19 cellular contexts compared by ENCODE assay signal in the genomic region with DNA sequence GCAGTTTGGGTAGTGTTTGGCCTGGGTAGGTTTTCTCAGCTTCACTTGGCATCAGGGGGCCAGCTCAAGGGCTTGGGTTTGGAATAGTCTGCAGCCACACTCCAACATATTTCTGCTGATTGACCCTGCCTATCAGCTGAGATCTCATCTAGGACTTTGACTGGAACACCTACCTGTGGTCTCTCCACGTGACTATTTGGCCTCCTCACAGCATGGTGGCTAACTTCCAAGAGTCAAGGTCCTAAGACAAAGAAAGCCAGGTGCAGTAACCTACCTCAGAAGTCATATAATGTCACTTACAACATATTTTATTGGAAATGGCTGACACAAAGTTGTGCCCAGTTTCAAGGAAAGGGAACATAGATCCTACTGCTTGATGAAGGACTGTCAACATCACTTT.
"Had no signal": no experiment of that assay in that cellular context is flagged by ENCODE, and none has a peak within 500 bp of the region (broad histone marks: within the 10 kb centered on the region; RNA-seq: fewer than 3 reads in every experiment).

No MANE protein-coding gene starts in this region.

- DNase-seq: dermis blood vessel endothelial cell; dorsolateral prefrontal cortex; effector CD4-positive, alpha-beta T cell; effector memory CD4-positive, alpha-beta T cell; foreskin keratinocyte; heart left ventricle; hypothalamus; immature natural killer cell; islet precursor cell; kidney; kidney glomerular epithelial cell; left lung; left ventricle myocardium superior; lower lobe of right lung; mesenchymal stem cell had no signal

- H3K27ac ChIP-seq: coronary artery, dorsolateral prefrontal cortex, esophagus muscularis mucosa, foreskin keratinocyte, gastroesophageal sphincter, heart left ventricle, hepatocyte, left lung, lower lobe of right lung had no signal

- H3K27me3 ChIP-seq: dorsolateral prefrontal cortex, esophagus muscularis mucosa, foreskin keratinocyte, gastroesophageal sphincter, heart left ventricle, hepatocyte, left lung had no signal

- ATAC-seq: foreskin keratinocyte, gastroesophageal sphincter, heart left ventricle, left lung, left ventricle myocardium superior, lower lobe of right lung had no signal

- H3K4me1 ChIP-seq: esophagus muscularis mucosa, foreskin keratinocyte, gastroesophageal sphincter, heart left ventricle, left lung, lower lobe of right lung had no signal

- H3K9me3 ChIP-seq: esophagus muscularis mucosa, gastroesophageal sphincter, heart left ventricle, left lung, lower lobe of right lung had no signal

- H3K4me3 ChIP-seq: coronary artery, dorsolateral prefrontal cortex, esophagus muscularis mucosa, gastroesophageal sphincter, heart left ventricle, hepatocyte, left lung, lower lobe of right lung had no signal

- H3K36me3 ChIP-seq: esophagus muscularis mucosa, gastroesophageal sphincter, heart left ventricle, left lung, lower lobe of right lung had no signal
